Comparison of ENCODE assay signal across 26 cellular contexts in genomic region chr3:171821778-171822358, GRCh38. TPM values are rescaled to one million over a fixed set of nuclear protein-coding genes. Genes with fewer than 3 reads are reported as not detected.
DNase-seq lines count a peak whose midpoint lies in the region; ATAC-seq, FAIRE-seq and TF ChIP-seq lines count a peak whose summit lies in the region.
"Had no signal": no experiment of that assay in that cellular context is flagged by ENCODE, and none has a peak within 500 bp of the region (broad histone marks: within the 10 kb centered on the region; RNA-seq: fewer than 3 reads in every experiment).

No MANE protein-coding gene starts in this region.

- no peak for TF ChIP-seq RAD21 in GM12878 (IDR thresholded peaks at IDR 0.05; ENCODE audit: insufficient read depth, low read depth, low read length)

- H3K36me3 ChIP-seq in GM12878 (ENCODE audit: control insufficient read depth in 2 of 2, insufficient read depth in 2 of 2, low read length in 1 of 2) (no peaks in the 10 kb centered on the region), smooth muscle cell (ENCODE audit: low read depth) (no peaks in the 10 kb centered on the region), testis (ENCODE audit: low read depth, missing control alignments) (no peaks in the 10 kb centered on the region), psoas muscle (ENCODE audit: insufficient read depth in 1 of 2, low read depth in 1 of 2) (no peaks in the 10 kb centered on the region)
- H3K36me3 ChIP-seq: MG63, SJSA1 had no signal

- no peak overlapping the region for H3K4me3 ChIP-seq in GM12878
- H3K4me3 ChIP-seq in smooth muscle cell = no peak overlapping the region
- no peak overlapping the region for H3K4me3 ChIP-seq in testis
- H3K4me3 ChIP-seq in psoas muscle = no peak overlapping the region
- H3K4me3 ChIP-seq: MG63, SJSA1 had no signal

- CTCF ChIA-PET in activated CD8-positive, alpha-beta T cell treated with anti-CD3 and anti-CD28 coated beads for 36 hours (lab: Charles Lee) = interaction anchor here (0.5 kb wide), 1 partner anchor 237 kb away, joined by 3 read pairs; no protein-coding TSS in a partner anchor
- CTCF ChIA-PET in activated CD8-positive, alpha-beta T cell treated with anti-CD3 and anti-CD28 coated beads, Interleukin-2, amount 10 ng/mL, durations not matched to agents 7 days and 5 days (lab: Charles Lee) = interaction anchor here (0.9 to 1.2 kb wide), 3 partner anchors 10 to 15 kb away, joined by 3 to 5 read pairs (median 3); no protein-coding TSS in a partner anchor
- CTCF ChIA-PET in GM12878 (lab: Yijun Ruan, JAX) = interaction anchor here (0.8 to 2.7 kb wide), 13 partner anchors 8 to 238 kb away, joined by 3 to 15 read pairs (median 6); partner anchors contain the start of gene PLD1

- no peak overlapping the region for H3K27ac Mint-ChIP-seq in activated CD8-positive, alpha-beta T cell treated with anti-CD3 and anti-CD28 coated beads for 36 hours
- H3K27ac Mint-ChIP-seq in activated CD8-positive, alpha-beta T cell treated with anti-CD3 and anti-CD28 coated beads, Interleukin-2, amount 10 ng/mL, durations not matched to agents 7 days and 5 days = no peak overlapping the region

- peaks cover 21% of the 10 kb centered on the region for H3F3A ChIP-seq in smooth muscle cell (ENCODE audit: low read depth)

- H3K4me2 ChIP-seq in GM12878 (ENCODE audit: control insufficient read depth, insufficient read depth) = no peak overlapping the region
- H3K4me2 ChIP-seq in smooth muscle cell = no peak overlapping the region

- peaks cover 9% of the 10 kb centered on the region for H3K4me1 Mint-ChIP-seq in activated CD8-positive, alpha-beta T cell treated with anti-CD3 and anti-CD28 coated beads for 36 hours (ENCODE audit: low read depth)
- H3K4me1 Mint-ChIP-seq in activated CD8-positive, alpha-beta T cell treated with anti-CD3 and anti-CD28 coated beads, Interleukin-2, amount 10 ng/mL, durations not matched to agents 7 days and 5 days (ENCODE audit: low read depth) = peaks cover 5% of the 10 kb centered on the region

- H3K27me3 Mint-ChIP-seq in activated CD8-positive, alpha-beta T cell treated with anti-CD3 and anti-CD28 coated beads for 36 hours = peaks cover 16% of the 10 kb centered on the region
- peaks cover 15% of the 10 kb centered on the region for H3K27me3 Mint-ChIP-seq in activated CD8-positive, alpha-beta T cell treated with anti-CD3 and anti-CD28 coated beads, Interleukin-2, amount 10 ng/mL, durations not matched to agents 7 days and 5 days (ENCODE audit: low read depth)

- POLR2A ChIA-PET in activated CD8-positive, alpha-beta T cell treated with anti-CD3 and anti-CD28 coated beads for 36 hours (lab: Charles Lee) = interaction anchor here (0.6 to 1.2 kb wide), 2 partner anchors 10 to 50 kb away, joined by 3 read pairs; no protein-coding TSS in a partner anchor
- POLR2A ChIA-PET in activated CD8-positive, alpha-beta T cell treated with anti-CD3 and anti-CD28 coated beads, Interleukin-2, amount 10 ng/mL, durations not matched to agents 7 days and 5 days (lab: Charles Lee) = no interaction called here
- POLR2A ChIA-PET in GM12878 (lab: Charles Lee) = interaction anchor here (1.2 to 2.2 kb wide), 6 partner anchors 8 to 25 kb away, joined by 4 to 14 read pairs (median 6); partner anchors contain the start of gene PLD1

- 24% methylated on average over 2 of the region's 2 CpGs for WGBS in GM12878 (ENCODE audit: insufficient coverage, insufficient replicate concordance, low lambda C conversion rate, missing lambda C conversion rate)
- 25% methylated on average over 2 of the region's 2 CpGs for WGBS in smooth muscle cell (ENCODE audit: low lambda C conversion rate)
- WGBS in testis, 2 donors = 63 to 72% methylated on average over 2 of the region's 2 CpGs
- 45 to 71% (median 49%) methylated on average over 2 of the region's 2 CpGs for WGBS in psoas muscle, 3 donors

- no peaks in the 10 kb centered on the region for H4K20me1 ChIP-seq in GM12878 (ENCODE audit: control insufficient read depth, insufficient read depth)
- no peaks in the 10 kb centered on the region for H4K20me1 ChIP-seq in smooth muscle cell (ENCODE audit: low read depth)

- no peak for TF ChIP-seq EP300 in GM12878 (IDR thresholded peaks at IDR 0.05; ENCODE audit: borderline replicate concordance in 1 of 2, control insufficient read depth in 1 of 2, low read depth in 2 of 2, low read length in 2 of 2)

- FAIRE-seq in GM19239 (lab: Jason Lieb, UNC) = peak; percentile 61
- FAIRE-seq in GM12878 (lab: Jason Lieb, UNC) = no peak
- FAIRE-seq: D721Med, H54 had no signal

- no peaks in the 10 kb centered on the region for H3K9me3 ChIP-seq in GM12878 (replicated peaks; ENCODE audit: control insufficient read depth, insufficient read depth, low read length)
- H3K9me3 ChIP-seq in smooth muscle cell (replicated peaks; ENCODE audit: low read depth) = no peaks in the 10 kb centered on the region
- H3K9me3 ChIP-seq in testis = no peaks in the 10 kb centered on the region
- H3K9me3 ChIP-seq in psoas muscle = no peaks in the 10 kb centered on the region
- H3K9me3 ChIP-seq: MG63, SJSA1 had no signal

- no peak overlapping the region for H3K27ac ChIP-seq in GM12878 (ENCODE audit: control insufficient read depth, insufficient read depth)
- peak overlapping the region; percentile 53 for H3K27ac ChIP-seq in smooth muscle cell (ENCODE audit: low read depth)
- H3K27ac ChIP-seq in testis = no peak overlapping the region
- no peak overlapping the region for H3K27ac ChIP-seq in psoas muscle
- H3K27ac ChIP-seq: SJSA1 had no signal

- no peak for TF ChIP-seq POLR2A in GM12878 (IDR thresholded peaks at IDR 0.05; ENCODE audit: low read depth, low read length)
- TF ChIP-seq POLR2A in testis (IDR thresholded peaks at IDR 0.05) = no peak

- RAD21 ChIA-PET in GM12878 (lab: Charles Lee; ENCODE audit: unreplicated experiment) = interaction anchor here (0.9 to 2.7 kb wide), 12 partner anchors 8 to 64 kb away, joined by 3 to 20 read pairs (median 6); partner anchors contain the start of gene PLD1

- H3K36me3 Mint-ChIP-seq in activated CD8-positive, alpha-beta T cell treated with anti-CD3 and anti-CD28 coated beads for 36 hours (ENCODE audit: low read depth) = no peaks in the 10 kb centered on the region
- no peaks in the 10 kb centered on the region for H3K36me3 Mint-ChIP-seq in activated CD8-positive, alpha-beta T cell treated with anti-CD3 and anti-CD28 coated beads, Interleukin-2, amount 10 ng/mL, durations not matched to agents 7 days and 5 days (ENCODE audit: low read depth)

- in situ Hi-C loops in GM12878 (cut with MboI) = no loop called here

- no peak overlapping the region for H3K4me3 Mint-ChIP-seq in activated CD8-positive, alpha-beta T cell treated with anti-CD3 and anti-CD28 coated beads for 36 hours
- no peak overlapping the region for H3K4me3 Mint-ChIP-seq in activated CD8-positive, alpha-beta T cell treated with anti-CD3 and anti-CD28 coated beads, Interleukin-2, amount 10 ng/mL, durations not matched to agents 7 days and 5 days

- H3K9ac ChIP-seq in GM12878 (ENCODE audit: control insufficient read depth, insufficient read depth, low read length) = no peak overlapping the region
- H3K9ac ChIP-seq in smooth muscle cell (ENCODE audit: low read depth) = no peak overlapping the region

- H3K79me2 ChIP-seq in GM12878 (ENCODE audit: control insufficient read depth, insufficient read depth, low read length) = no peaks in the 10 kb centered on the region
- no peaks in the 10 kb centered on the region for H3K79me2 ChIP-seq in smooth muscle cell (ENCODE audit: low read depth)

- no TSS peak for BruUV-seq in GM12878 (replicated peaks; lab: Mats Ljungman, UMichigan)

- no peak for DNase-seq in activated CD8-positive, alpha-beta T cell treated with anti-CD3 and anti-CD28 coated beads for 36 hours
- DNase-seq in activated CD8-positive, alpha-beta T cell treated with anti-CD3 and anti-CD28 coated beads, Interleukin-2, amount 10 ng/mL, durations not matched to agents 7 days and 5 days = no peak
- DNase-seq in GM19239 (ENCODE audit: insufficient read length, low spot score) = no peak
- no peak for DNase-seq in GM12878 (ENCODE audit: low read depth, low spot score)
- DNase-seq in smooth muscle cell (lab: John Stamatoyannopoulos, UW; ENCODE audit: unreplicated experiment) = no peak
- DNase-seq in testis = no peak
- no peak for DNase-seq in psoas muscle
- DNase-seq: 8988T; DMS53; Kasumi-1; MG63; NCI-H1105 treated with DMSO at 0.1 percent for 48 hours; NCI-H2029; NCI-H446; NCI-H526; NK-92 treated with Interleukin-12 subunit alpha and Interleukin-12 subunit beta, amount 100 ng/mL, for 24 hours; PC-3 had no signal

- H3K4me1 ChIP-seq in GM12878 (ENCODE audit: control insufficient read depth, insufficient read depth, low read length) (no peaks in the 10 kb centered on the region), smooth muscle cell (ENCODE audit: low read depth) (peaks cover 8% of the 10 kb centered on the region), testis (no peaks in the 10 kb centered on the region), psoas muscle (no peaks in the 10 kb centered on the region)

- no peak overlapping the region for H2AFZ ChIP-seq in GM12878 (ENCODE audit: control insufficient read depth, low read depth, low read length)
- no peak overlapping the region for H2AFZ ChIP-seq in smooth muscle cell (ENCODE audit: low read depth)

- no peak for TF ChIP-seq CTCF in activated CD8-positive, alpha-beta T cell treated with anti-CD3 and anti-CD28 coated beads for 36 hours (IDR thresholded peaks at IDR 0.05)
- TF ChIP-seq CTCF in GM12878 (IDR thresholded peaks at IDR 0.05 in 2 of 3, conservative IDR thresholded peaks at IDR 0.05 in 1 of 3; ENCODE audit: control insufficient read depth in 2 of 3, extremely low read depth in 1 of 3, insufficient read depth in 1 of 3, low read depth in 3 of 3, low read length in 3 of 3) = no peak
- TF ChIP-seq CTCF in smooth muscle cell (IDR thresholded peaks at IDR 0.05; ENCODE audit: borderline replicate concordance, insufficient read depth, poor library complexity, severe bottlenecking) = no peak
- TF ChIP-seq CTCF in testis (IDR thresholded peaks at IDR 0.05) = no peak
- no peak for TF ChIP-seq CTCF in psoas muscle (IDR thresholded peaks at IDR 0.05)

- H3K27me3 ChIP-seq in GM12878 (replicated peaks in 1 of 2; ENCODE audit: control insufficient read depth in 2 of 2, insufficient read depth in 2 of 2, low read length in 1 of 2) (no peaks in the 10 kb centered on the region; a peak in 1 of 4 replicates), smooth muscle cell (ENCODE audit: low read depth) (no peaks in the 10 kb centered on the region), testis (no peaks in the 10 kb centered on the region), psoas muscle (ENCODE audit: insufficient read depth in 3 of 3, low read length in 2 of 3) (no peaks in the 10 kb centered on the region)
- H3K27me3 ChIP-seq: MG63, SJSA1 had no signal

- no peaks in the 10 kb centered on the region for H3K9me3 Mint-ChIP-seq in activated CD8-positive, alpha-beta T cell treated with anti-CD3 and anti-CD28 coated beads for 36 hours
- H3K9me3 Mint-ChIP-seq in activated CD8-positive, alpha-beta T cell treated with anti-CD3 and anti-CD28 coated beads, Interleukin-2, amount 10 ng/mL, durations not matched to agents 7 days and 5 days (ENCODE audit: insufficient read depth) = no peaks in the 10 kb centered on the region

- ATAC-seq in activated CD8-positive, alpha-beta T cell treated with anti-CD3 and anti-CD28 coated beads for 36 hours = peak; percentile 24
- no peak for ATAC-seq in activated CD8-positive, alpha-beta T cell treated with anti-CD3 and anti-CD28 coated beads, Interleukin-2, amount 10 ng/mL, durations not matched to agents 7 days and 5 days
- ATAC-seq in GM12878 (peak; percentile 18), GM18907 (IDR thresholded peaks at IDR 0.05; ENCODE audit: unreplicated experiment) (no peak), psoas muscle (no peak)
- ATAC-seq: PC-3, Right ventricle myocardium inferior had no signal

- SMC1A ChIA-PET in GM12878 (lab: Charles Lee; ENCODE audit: uncharacterized antibody, unreplicated experiment) = interaction anchor here (0.8 to 4.4 kb wide), 16 partner anchors 8 to 701 kb away, joined by 3 to 35 read pairs (median 6); no protein-coding TSS in a partner anchor

- intact Hi-C loops in activated CD8-positive, alpha-beta T cell treated with anti-CD3 and anti-CD28 coated beads for 36 hours (cut with micrococcal nuclease) = loop anchor here (5.0 kb wide), 1 partner anchor 35 kb away; no protein-coding TSS in a partner anchor
- intact Hi-C loops in GM12878 (cut with micrococcal nuclease; ENCODE audit: unreplicated experiment) (no loop called here), testis (cut with DNase I; ENCODE audit: low total_unique reads) (no loop called here), psoas muscle (cut with DNase I) (no loop called here)

RNA-seq across cellular contexts. Expression of gene PLD1, which starts 11.6 kb away (rescaled TPM):
- 1 to 10 TPM in 1 of 2 experiments, under 1 TPM in 1; 0.86 to 1.2 TPM for total RNA-seq in activated CD8-positive, alpha-beta T cell treated with anti-CD3 and anti-CD28 coated beads for 36 hours
- total RNA-seq in activated CD8-positive, alpha-beta T cell treated with anti-CD3 and anti-CD28 coated beads, Interleukin-2, amount 10 ng/mL, durations not matched to agents 7 days and 5 days = 1 to 10 TPM in 1 of 2 experiments, under 1 TPM in 1; 0.29 to 1.1 TPM
- 526 and 546 TPM in 2 replicates for total RNA-seq in GM12878 (2013; cell fraction: nucleolus; rRNA removed)
- total RNA-seq in GM12878 (2014; rRNA removed) (3.2 and 4.4 TPM in 2 replicates), GM12878 (2014; rRNA removed; fragmentation: Illumina TruSeq; extraction: Trizol) (3.8 and 5.1 TPM in 2 replicates), GM12878 (2021) (7.5 and 7.8 TPM in 2 replicates), smooth muscle cell (33.8 and 36.1 TPM in 2 replicates), testis (10 to 100 TPM; 19.1 to 27.4 TPM), psoas muscle (1 to 10 TPM; 1.9 to 6.7 (median 3.0) TPM)
- 2.0 TPM for polyA plus RNA-seq in GM12878 (2011; ENCODE audit: low read depth)
- polyA plus RNA-seq in GM12878 (2011; rRNA removed) (108 and 130 TPM in 2 replicates), GM12878 (2014; fragmentation: Illumina TruSeq; extraction: Trizol) (3.4 and 6.5 TPM in 2 replicates), GM12878 (2014; fragmentation: Nextera tagmentation; extraction: Ambion mirVana) (1 to 10 TPM; 3.1 to 3.4 TPM), GM12878 (2014; rRNA removed) (2.4 and 2.9 TPM in 2 replicates), GM12878 (2016; fragmentation: Nextera tagmentation; extraction: Ambion mirVana) (1 to 10 TPM; 4.3 to 5.8 TPM), smooth muscle cell (15.2 and 15.6 TPM in 2 replicates), testis (ENCODE audit: insufficient read depth, low read depth, low replicate concordance) (10.7 TPM), psoas muscle (1 to 10 TPM in 2 of 3 donors, under 1 TPM in 1; 0.73 to 1.7 (median 1.6) TPM)
- 53.4 and 59.3 TPM in 2 replicates for polyA plus RNA-seq in GM12878 (2011; cell fraction: cytosol; rRNA removed)
- 108 and 131 TPM in 2 replicates for polyA plus RNA-seq in GM12878 (2011; cell fraction: nucleus; rRNA removed)
- 1.2 and 2.7 TPM in 2 replicates for polyA plus RNA-seq in GM12878 (2012)
- 228 and 285 TPM in 2 replicates for polyA minus RNA-seq in GM12878 (2011; rRNA and poly(A)+ RNA removed)
- 42.9 and 75.5 TPM in 2 replicates for polyA minus RNA-seq in GM12878 (2011; cell fraction: cytosol; rRNA and poly(A)+ RNA removed)
- 205 and 292 TPM in 2 replicates for polyA minus RNA-seq in GM12878 (2011; cell fraction: nucleus; rRNA and poly(A)+ RNA removed)
- total RNA-seq: G401 had no signal

RNA-seq across cellular contexts. Expression of gene TMEM212, which starts 21.3 kb away (rescaled TPM):
- total RNA-seq in activated CD8-positive, alpha-beta T cell treated with anti-CD3 and anti-CD28 coated beads for 36 hours = not detected
- total RNA-seq in activated CD8-positive, alpha-beta T cell treated with anti-CD3 and anti-CD28 coated beads, Interleukin-2, amount 10 ng/mL, durations not matched to agents 7 days and 5 days = not detected
- not detected in 2 replicates for total RNA-seq in GM12878 (2013; cell fraction: nucleolus; rRNA removed)
- total RNA-seq in GM12878 (2014; rRNA removed) (not detected in 2 replicates), GM12878 (2014; rRNA removed; fragmentation: Illumina TruSeq; extraction: Trizol) (not detected in 2 replicates), GM12878 (2021) (not detected in 2 replicates), smooth muscle cell (not detected in 2 replicates), testis (1 to 10 TPM; 2.5 to 4.3 TPM), psoas muscle (not detected)
- not detected for polyA plus RNA-seq in GM12878 (2011; ENCODE audit: low read depth)
- polyA plus RNA-seq in GM12878 (2011; rRNA removed) (0.35 TPM in 1 of 2 replicates, not detected in the other), GM12878 (2014; fragmentation: Illumina TruSeq; extraction: Trizol) (not detected in 2 replicates), GM12878 (2014; fragmentation: Nextera tagmentation; extraction: Ambion mirVana) (not detected), GM12878 (2014; rRNA removed) (not detected in 2 replicates), GM12878 (2016; fragmentation: Nextera tagmentation; extraction: Ambion mirVana) (not detected), smooth muscle cell (not detected in 2 replicates), testis (ENCODE audit: insufficient read depth, low read depth, low replicate concordance) (1.8 TPM), psoas muscle (not detected)
- not detected in 2 replicates for polyA plus RNA-seq in GM12878 (2011; cell fraction: cytosol; rRNA removed)
- not detected in 2 replicates for polyA plus RNA-seq in GM12878 (2011; cell fraction: nucleus; rRNA removed)
- polyA plus RNA-seq in GM12878 (2012) = not detected in 2 replicates
- polyA minus RNA-seq in GM12878 (2011; rRNA and poly(A)+ RNA removed) = not detected in 2 replicates
- polyA minus RNA-seq in GM12878 (2011; cell fraction: cytosol; rRNA and poly(A)+ RNA removed) = not detected in 2 replicates
- not detected in 2 replicates for polyA minus RNA-seq in GM12878 (2011; cell fraction: nucleus; rRNA and poly(A)+ RNA removed)
- total RNA-seq: Daoy, G401, PC-3, Right ventricle myocardium inferior, RPMI7951, SJSA1 had no signal
- polyA plus RNA-seq: BJ had no signal

Comparison
In these comparisons a context has a peak if more than half of its experiments do, and no peak if none do; other contexts are left out.
1. ATAC-seq: peak in activated CD8-positive, alpha-beta T cell treated with anti-CD3 and anti-CD28 coated beads for 36 hours (single experiment) and GM12878 (single experiment); none in activated CD8-positive, alpha-beta T cell treated with anti-CD3 and anti-CD28 coated beads, Interleukin-2, amount 10 ng/mL, durations not matched to agents 7 days and 5 days (single experiment), GM18907 (single experiment) and psoas muscle (0 of 4).